Comparison of ENCODE assay signal across 22 cellular contexts in the genomic region with DNA sequence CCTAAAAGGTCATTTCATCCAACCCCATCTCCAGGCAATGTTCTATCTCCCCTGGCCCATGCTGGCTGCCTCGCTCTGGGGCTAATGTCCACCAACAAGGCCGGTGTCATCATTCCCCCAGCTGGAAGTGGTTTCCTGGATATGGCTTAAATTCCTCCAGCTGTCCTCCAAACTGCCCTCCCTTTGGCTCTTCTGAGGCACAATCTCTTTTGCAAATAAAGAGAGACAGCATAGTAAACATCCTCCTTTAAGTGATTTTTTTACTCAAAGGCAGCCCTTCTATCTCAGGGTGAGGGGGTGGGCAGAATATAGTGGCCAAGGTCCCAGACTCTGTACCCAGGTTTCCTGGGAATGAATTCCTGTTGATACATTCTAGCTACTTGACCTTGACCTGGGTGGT.
DNase-seq lines count a peak whose midpoint lies in the region; ATAC-seq and TF ChIP-seq lines count a peak whose summit lies in the region.
"Had no signal": no experiment of that assay in that cellular context is flagged by ENCODE, and none has a peak within 500 bp of the region (broad histone marks: within the 10 kb centered on the region; RNA-seq: fewer than 3 reads in every experiment).

No MANE protein-coding gene starts in this region.

- intact Hi-C loops in posterior vena cava (cut with DNase I) = loop anchor here in 1 of 2 donors (10.0 kb wide), 1 partner anchor 868 kb away; no protein-coding TSS in a partner anchor

- no peak for TF ChIP-seq EP300 in gastroesophageal sphincter (IDR thresholded peaks at IDR 0.05)

- WGBS in gastroesophageal sphincter (ENCODE audit: low coverage in 1 of 2), 2 donors = 40 to 57% methylated on average over 1 to 2 of the region's 2 CpGs
- WGBS in trophoblast cell (ENCODE audit: extremely low coverage, insufficient coverage, insufficient read length) = no CpG with 5 or more reads among the region's 2 CpGs

- no peak overlapping the region for H3K18ac ChIP-seq in trophoblast cell (ENCODE audit: low read length)

- H3K23ac ChIP-seq in trophoblast cell (ENCODE audit: low read length) = no peak overlapping the region

- no peak overlapping the region for H4K91ac ChIP-seq in trophoblast cell (ENCODE audit: low read depth, low read length)

- H3K27ac ChIP-seq in C4-2B (peak overlapping the region; percentile 38), gastroesophageal sphincter (peak overlapping the region in 1 of 4 donors; percentile 48), trophoblast cell (ENCODE audit: low read depth, low read length) (no peak overlapping the region)
- H3K27ac ChIP-seq: A549, GM23248, Peyer's patch had no signal

- no peaks in the 10 kb centered on the region for H3K9me3 ChIP-seq in adipocyte (ENCODE audit: control insufficient read depth, low read length)
- H3K9me3 ChIP-seq in gastroesophageal sphincter = no peaks in the 10 kb centered on the region
- H3K9me3 ChIP-seq in trophoblast cell (ENCODE audit: insufficient read depth, low read depth, low read length) = no peaks in the 10 kb centered on the region
- H3K9me3 ChIP-seq: A549, Peyer's patch had no signal

- no peak overlapping the region for H3K9ac ChIP-seq in adipocyte (ENCODE audit: low read length)
- no peak overlapping the region for H3K9ac ChIP-seq in trophoblast cell (ENCODE audit: low read length)
- H3K9ac ChIP-seq: GM23248 had no signal

- no peak overlapping the region for H4K8ac ChIP-seq in trophoblast cell (ENCODE audit: low read depth, low read length)

- no peak overlapping the region for H2BK120ac ChIP-seq in trophoblast cell (ENCODE audit: insufficient read depth, low read length, poor library complexity)

- no peak overlapping the region for H2AK5ac ChIP-seq in trophoblast cell (ENCODE audit: low read length)

- no peaks in the 10 kb centered on the region for H3K79me2 ChIP-seq in trophoblast cell (ENCODE audit: control insufficient read depth, insufficient read depth, low read length, poor library complexity)

- H4K12ac ChIP-seq in trophoblast cell (ENCODE audit: low read depth, low read length) = no peak overlapping the region

- H3K27me3 ChIP-seq in adipocyte (replicated peaks; ENCODE audit: control insufficient read depth, insufficient read depth, low read length) = no peaks in the 10 kb centered on the region
- no peaks in the 10 kb centered on the region for H3K27me3 ChIP-seq in gastroesophageal sphincter
- no peaks in the 10 kb centered on the region for H3K27me3 ChIP-seq in trophoblast cell (ENCODE audit: insufficient read depth, low read length)
- H3K27me3 ChIP-seq: Peyer's patch had no signal

- DNase-seq in adipocyte (ENCODE audit: low read depth) = peak; percentile 12
- peak; percentile 32 for DNase-seq in posterior vena cava (ENCODE audit: low spot score)
- no peak for DNase-seq in trophoblast cell
- DNase-seq in NCI-H1694 (lab: John Stamatoyannopoulos, UW) = no peak
- no peak for DNase-seq in T-helper 9 cell
- DNase-seq: CD4-positive, alpha-beta T cell; DND-41; GM23248; HCEC 1CT; MV-4-11; NCI-H1105 treated with DMSO at 0.1 percent for 48 hours; NCI-H2081; NCI-H2171; NCI-H345; NCI-H524; NCI-H774; NK-92 treated with Interleukin-12 subunit alpha and Interleukin-12 subunit beta, amount 100 ng/mL, for 24 hours; Peyer's patch had no signal

- no peaks in the 10 kb centered on the region for H3K79me1 ChIP-seq in trophoblast cell (ENCODE audit: low read length)

- H2AFZ ChIP-seq in trophoblast cell (ENCODE audit: insufficient read depth, low read length, poor library complexity) = no peak overlapping the region
- H2AFZ ChIP-seq: GM23248 had no signal

- no peak for TF ChIP-seq CTCF in C4-2B (conservative IDR thresholded peaks at IDR 0.05)
- TF ChIP-seq CTCF in gastroesophageal sphincter (IDR thresholded peaks at IDR 0.05) = no peak

- H3K4me2 ChIP-seq in trophoblast cell (ENCODE audit: low read length) = no peak overlapping the region
- H3K4me2 ChIP-seq: A549 had no signal

- H3K14ac ChIP-seq in trophoblast cell (ENCODE audit: low read length) = no peak overlapping the region

- H3K36me3 ChIP-seq in adipocyte (ENCODE audit: control insufficient read depth, insufficient read depth, low read length, severe bottlenecking) (peaks cover 93% of the 10 kb centered on the region), gastroesophageal sphincter (peaks cover 0 to 57% of the 10 kb centered on the region in 2 donors), trophoblast cell (ENCODE audit: control insufficient read depth in 1 of 2, insufficient read depth in 2 of 2, low read length in 2 of 2) (peaks cover 27 to 30% of the 10 kb centered on the region in 2 experiments)
- H3K36me3 ChIP-seq: Peyer's patch had no signal

- no peak overlapping the region for H2BK12ac ChIP-seq in trophoblast cell (ENCODE audit: low read length)

- H3K4me1 ChIP-seq in adipocyte (ENCODE audit: control insufficient read depth, insufficient read depth, low read length) = peaks cover 13% of the 10 kb centered on the region
- peaks cover 0 to 4% (median 0%) of the 10 kb centered on the region in 3 donors for H3K4me1 ChIP-seq in gastroesophageal sphincter
- peaks cover 8 to 19% of the 10 kb centered on the region in 2 experiments for H3K4me1 ChIP-seq in trophoblast cell (ENCODE audit: control insufficient read depth in 1 of 2, insufficient read depth in 2 of 2, low read length in 2 of 2)
- H3K4me1 ChIP-seq: A549, Peyer's patch had no signal

- no peak overlapping the region for H2BK5ac ChIP-seq in trophoblast cell (ENCODE audit: low read depth, low read length, poor library complexity)

- peak; percentile 33 for ATAC-seq in gastroesophageal sphincter
- no peak for ATAC-seq in HG03159 (IDR thresholded peaks at IDR 0.05; ENCODE audit: unreplicated experiment)
- ATAC-seq: A549 had no signal

- no peak for TF ChIP-seq POLR2A in gastroesophageal sphincter (IDR thresholded peaks at IDR 0.05)

- no peak overlapping the region for H3K4ac ChIP-seq in trophoblast cell (ENCODE audit: low read depth, low read length)

- no peak overlapping the region for H3K4me3 ChIP-seq in adipocyte (ENCODE audit: low read length)
- no peak overlapping the region for H3K4me3 ChIP-seq in gastroesophageal sphincter
- no peak overlapping the region for H3K4me3 ChIP-seq in trophoblast cell (ENCODE audit: low read depth, low read length)
- H3K4me3 ChIP-seq: A549, GM23248, Peyer's patch had no signal

Comparison
In these comparisons a context has a peak if more than half of its experiments do, and no peak if none do; other contexts are left out.
1. DNase-seq: peak in adipocyte (single experiment) and posterior vena cava (single experiment); none in trophoblast cell (0 of 2), NCI-H1694 (single experiment) and T-helper 9 cell (single experiment).